In the genomic region with DNA sequence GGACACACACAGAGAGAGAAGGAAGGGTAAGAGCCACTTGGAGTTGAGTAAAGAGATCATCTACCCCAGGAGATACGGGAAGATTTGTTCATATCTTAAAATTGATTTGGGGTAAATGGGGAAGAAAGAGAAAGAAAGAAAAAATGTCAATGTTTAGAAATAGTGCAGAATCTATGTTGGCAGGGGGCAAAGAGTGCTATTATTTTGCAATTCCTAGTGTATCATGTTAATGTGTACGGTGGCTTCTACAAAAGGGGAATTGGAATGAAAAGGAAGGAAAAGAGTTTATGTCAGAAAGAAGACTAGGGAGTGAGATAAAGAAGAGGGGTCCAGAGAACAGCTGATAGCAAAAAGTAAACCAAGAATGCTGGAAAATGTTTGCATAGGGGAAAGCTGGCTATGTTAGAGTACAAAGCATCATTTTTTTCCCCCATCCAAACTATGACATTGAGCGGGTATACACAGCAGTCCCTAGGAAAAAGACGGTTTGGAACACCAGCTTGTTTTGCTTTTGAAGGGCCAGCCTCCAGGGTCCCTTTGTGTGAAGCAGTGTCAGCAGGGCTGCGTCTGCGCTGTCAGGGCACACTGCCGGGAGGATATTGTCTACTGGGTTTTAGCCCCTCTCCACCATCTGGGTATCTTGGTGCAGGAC, we compare ENCODE assay signal across 17 cellular contexts.
DNase-seq lines count a peak whose midpoint lies in the region; ATAC-seq and FAIRE-seq lines count a peak whose summit lies in the region.
"Had no signal": no experiment of that assay in that cellular context is flagged by ENCODE, and none has a peak within 500 bp of the region (broad histone marks: within the 10 kb centered on the region; RNA-seq: fewer than 3 reads in every experiment).

No MANE protein-coding gene starts in this region.

- ATAC-seq in HG02973 (IDR thresholded peaks at IDR 0.05; ENCODE audit: unreplicated experiment) (no peak), GM19463 (IDR thresholded peaks at IDR 0.05; ENCODE audit: unreplicated experiment) (no peak)
- ATAC-seq: activated T-cell treated with anti-CD3 and anti-CD28 coated beads, Interleukin-2, amount 50 U/mL, for 72 hours; psoas muscle; stimulated activated naive CD8-positive, alpha-beta T cell treated with anti-CD3 and anti-CD28 coated beads, Interleukin-15, amount 100 ng/mL, for 72 hours had no signal

- peak in 32 of 51 donors; percentile 7 to 69 (median 28) for DNase-seq in hypothalamus (lab: John Stamatoyannopoulos, UW)
- peak; percentile 85 for DNase-seq in pons (ENCODE audit: low spot score)
- no peak for DNase-seq in NCI-H510A treated with DMSO at 0.1 percent for 48 hours (lab: John Stamatoyannopoulos, UW)
- no peak for DNase-seq in AML-193 (lab: John Stamatoyannopoulos, UW)
- DNase-seq: activated CD4-positive, alpha-beta T cell treated with anti-CD3 and anti-CD28 coated beads, Interleukin-2, amount 50 U/mL, for 48 hours; activated T-cell treated with anti-CD3 and anti-CD28 coated beads, Interleukin-2, amount 50 U/mL, for 72 hours; KBM-7; kidney; NCI-H1105; NCI-H345; OCI-M1; psoas muscle; stimulated activated naive CD8-positive, alpha-beta T cell treated with anti-CD3 and anti-CD28 coated beads, Interleukin-15, amount 100 ng/mL, for 72 hours had no signal

- FAIRE-seq in G401.6 (lab: Jason Lieb, UNC), result peak; percentile 6
- FAIRE-seq: kidney had no signal

- H3K27ac ChIP-seq in angular gyrus (ENCODE audit: low read depth, low read length), result peak overlapping the region; percentile 89
- H3K27ac ChIP-seq: psoas muscle had no signal

Comparison
In these comparisons a context has a peak if more than half of its experiments do, and no peak if none do; other contexts are left out.
1. DNase-seq: peak in hypothalamus (32 of 51) and pons (single experiment); none in NCI-H510A treated with DMSO at 0.1 percent for 48 hours (single experiment) and AML-193 (0 of 2).